Comparison of ENCODE assay signal across 6 cellular contexts in the genomic region with DNA sequence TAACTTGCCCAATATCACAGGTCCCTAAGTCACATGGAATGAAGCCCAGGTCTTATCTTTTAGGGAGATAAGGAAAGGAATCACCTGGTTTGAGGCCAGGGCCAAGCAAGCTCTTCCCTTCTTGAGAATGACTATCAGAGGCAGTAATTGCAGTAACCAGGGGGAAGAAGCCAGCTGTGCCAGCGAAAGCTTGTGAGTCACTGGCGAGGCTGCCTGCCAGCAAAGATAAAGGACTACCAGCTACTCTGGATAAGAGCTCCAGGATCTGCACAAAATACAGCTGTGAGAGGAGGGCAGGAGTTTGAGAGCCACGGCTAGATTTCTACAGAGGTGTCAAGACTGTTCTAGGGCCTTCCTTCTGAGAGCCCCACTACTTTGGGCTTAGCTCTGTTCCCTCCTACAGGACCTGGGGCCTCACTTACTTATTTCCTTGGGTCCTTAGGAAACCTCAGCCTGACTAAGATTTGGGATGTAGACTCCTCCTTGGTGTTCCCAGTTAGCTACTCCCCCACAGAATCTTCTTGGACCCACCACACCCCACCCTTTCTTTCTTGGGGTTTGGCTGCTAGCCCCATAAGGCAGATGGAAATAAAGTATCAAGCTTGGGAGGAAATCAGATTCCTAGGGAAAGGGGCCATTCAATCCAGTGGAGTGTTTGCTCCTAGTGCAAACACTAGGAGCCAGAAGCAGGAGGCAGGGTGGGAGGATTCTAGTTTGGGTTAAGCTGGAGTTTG. TPM values are rescaled to one million over a fixed set of nuclear protein-coding genes. Genes with fewer than 3 reads are reported as not detected.
A peak's percentile ranks its signal among the peaks of the same experiment; 100 is the strongest.
DNase-seq lines count a peak whose midpoint lies in the region; ATAC-seq and TF ChIP-seq lines count a peak whose summit lies in the region.

No MANE protein-coding gene starts in this region.

- no peak overlapping the region for H3K4me3 ChIP-seq in fibroblast of lung (replicated peaks in 1 of 4; ENCODE audit: control extremely low read depth in 1 of 4, insufficient read depth in 1 of 4, low read depth in 3 of 4, low read length in 4 of 4)

- H3K27ac ChIP-seq in fibroblast of lung (ENCODE audit: insufficient read depth, low read length), result no peak overlapping the region

- H3K4me1 ChIP-seq in fibroblast of lung (ENCODE audit: control insufficient read depth, extremely low read depth, insufficient read depth, low read length), result no peaks in the 10 kb centered on the region

- H4K20me1 ChIP-seq in fibroblast of lung (ENCODE audit: control insufficient read depth, extremely low read depth, insufficient read depth, low read length), result no peaks in the 10 kb centered on the region

- TF ChIP-seq CTCF in fibroblast of lung (conservative IDR thresholded peaks at IDR 0.05 in 1 of 2, IDR thresholded peaks at IDR 0.05 in 1 of 2; ENCODE audit: low read depth in 1 of 2, low read length in 2 of 2), result no peak

- H2AFZ ChIP-seq in fibroblast of lung (ENCODE audit: low read length), result no peak overlapping the region

- ATAC-seq in HG02798 (IDR thresholded peaks at IDR 0.05; ENCODE audit: poor library complexity, unreplicated experiment) (no peak), GM19397 (IDR thresholded peaks at IDR 0.05; ENCODE audit: unreplicated experiment) (no peak)

- no peak overlapping the region for H3K9ac ChIP-seq in fibroblast of lung (ENCODE audit: insufficient read depth, low read length)

- no peaks in the 10 kb centered on the region for H3K36me3 ChIP-seq in fibroblast of lung (ENCODE audit: control insufficient read depth, insufficient read depth, low read length)

- H3K79me2 ChIP-seq in fibroblast of lung (ENCODE audit: control insufficient read depth, insufficient read depth, low read length), result no peaks in the 10 kb centered on the region

- DNase-seq in NCI-H2196 treated with DMSO at 0.1 percent for 48 hours (lab: John Stamatoyannopoulos, UW; ENCODE audit: unreplicated experiment) (peak; percentile 43), fibroblast of lung (ENCODE audit: low read depth in 2 of 2) (peak; percentile 87), stromal cell of bone marrow (ENCODE audit: low read depth) (peak; percentile 77)
- DNase-seq in activated CD4-positive, alpha-beta T cell treated with anti-CD3 and anti-CD28 coated beads, Interleukin-2, amount 50 U/mL, for 48 hours, result no peak

- H3K27me3 ChIP-seq in fibroblast of lung (ENCODE audit: control insufficient read depth, insufficient read depth, low read length), result peaks cover under 1% of the 10 kb centered on the region

- no peaks in the 10 kb centered on the region for H3K9me3 ChIP-seq in fibroblast of lung (ENCODE audit: control insufficient read depth, insufficient read depth, low read depth, low read length)

- H3K4me2 ChIP-seq in fibroblast of lung (ENCODE audit: extremely low read depth, insufficient read depth, low read length), result no peak overlapping the region

RNA-seq across cellular contexts. Expression of gene CCKBR, which starts 9.6 kb away (rescaled TPM):
- not detected in 2 replicates for total RNA-seq in fibroblast of lung
- polyA plus RNA-seq in fibroblast of lung, result not detected in 2 replicates
- not detected in 2 replicates for polyA plus RNA-seq in fibroblast of lung (2012)
- not detected in 2 replicates for polyA minus RNA-seq in fibroblast of lung (ENCODE audit: low replicate concordance)

RNA-seq across cellular contexts. Expression of gene CNGA4, which starts 11.1 kb away (rescaled TPM):
- 0.17 TPM in 1 of 2 replicates, not detected in the other for total RNA-seq in fibroblast of lung
- polyA plus RNA-seq in fibroblast of lung, result 0.06 TPM in 1 of 2 replicates, not detected in the other
- polyA plus RNA-seq in fibroblast of lung (2012), result not detected in 2 replicates
- 0.22 TPM in 1 of 2 replicates, not detected in the other for polyA minus RNA-seq in fibroblast of lung (ENCODE audit: low replicate concordance)

RNA-seq across cellular contexts. Expression of gene FHIP1B, which starts 15.6 kb away (rescaled TPM):
- total RNA-seq in fibroblast of lung, result 6.9 and 15.4 TPM in 2 replicates
- 9.2 and 10.3 TPM in 2 replicates for polyA plus RNA-seq in fibroblast of lung
- polyA plus RNA-seq in fibroblast of lung (2012), result 7.3 and 8.7 TPM in 2 replicates
- polyA minus RNA-seq in fibroblast of lung (ENCODE audit: low replicate concordance), result 17.6 and 27.2 TPM in 2 replicates

RNA-seq across cellular contexts. Expression of gene C11orf42, which starts 44.6 kb away (rescaled TPM):
- total RNA-seq in fibroblast of lung, result not detected in 2 replicates
- polyA plus RNA-seq in fibroblast of lung, result not detected in 2 replicates
- not detected in 2 replicates for polyA plus RNA-seq in fibroblast of lung (2012)
- polyA minus RNA-seq in fibroblast of lung (ENCODE audit: low replicate concordance), result not detected in 2 replicates

RNA-seq across cellular contexts. Expression of gene OR52W1, which starts 51.0 kb away (rescaled TPM):
- total RNA-seq in fibroblast of lung, result not detected in 2 replicates
- not detected in 2 replicates for polyA plus RNA-seq in fibroblast of lung
- polyA plus RNA-seq in fibroblast of lung (2012), result not detected in 2 replicates
- not detected in 2 replicates for polyA minus RNA-seq in fibroblast of lung (ENCODE audit: low replicate concordance)

Comparison
In these comparisons a context has a peak if more than half of its experiments do, and no peak if none do; other contexts are left out.
1. DNase-seq: peak in NCI-H2196 treated with DMSO at 0.1 percent for 48 hours (single experiment), fibroblast of lung (2 of 2) and stromal cell of bone marrow (single experiment); none in activated CD4-positive, alpha-beta T cell treated with anti-CD3 and anti-CD28 coated beads, Interleukin-2, amount 50 U/mL, for 48 hours (0 of 2).